In genomic region chr19:31314156-31314555, GRCh38 we compare ENCODE assay signal across 18 cellular contexts. TPM values are rescaled to one million over a fixed set of nuclear protein-coding genes. Genes with fewer than 3 reads are reported as not detected.
A peak's percentile ranks its signal among the peaks of the same experiment; 100 is the strongest.
DNase-seq lines count a peak whose midpoint lies in the region; ATAC-seq, FAIRE-seq and TF ChIP-seq lines count a peak whose summit lies in the region.
"Had no signal": no experiment of that assay in that cellular context is flagged by ENCODE, and none has a peak within 500 bp of the region (broad histone marks: within the 10 kb centered on the region; RNA-seq: fewer than 3 reads in every experiment).

No MANE protein-coding gene starts in this region.

- 54% methylated on average over 10 of the region's 10 CpGs for WGBS in A549 (ENCODE audit: missing lambda C conversion rate)

- TF ChIP-seq POLR2A in A549 (IDR thresholded peaks at IDR 0.05; ENCODE audit: low read length) = no peak

- no peaks in the 10 kb centered on the region for H3K4me1 ChIP-seq in A549

- no peaks in the 10 kb centered on the region for H3K9me3 ChIP-seq in A549
- H3K9me3 ChIP-seq: BLaER1 treated with 17β-estradiol and CSF1 and Interleukin-3, amounts not matched to agents 10 nM and 100 nM had no signal

- no peak for TF ChIP-seq EP300 in A549 (IDR thresholded peaks at IDR 0.05)

- no peaks in the 10 kb centered on the region for H3K9me3 Mint-ChIP-seq in WTC11
- H3K9me3 Mint-ChIP-seq in endothelial cell (ENCODE audit: unreplicated experiment) = no peaks in the 10 kb centered on the region
- H3K9me3 Mint-ChIP-seq in nephron = no peaks in the 10 kb centered on the region
- H3K9me3 Mint-ChIP-seq: CD4-positive, CD25-positive, alpha-beta regulatory T cell had no signal

- TF ChIP-seq CTCF in A549 (IDR thresholded peaks at IDR 0.05) = no peak
- no peak for TF ChIP-seq CTCF in WTC11 (IDR thresholded peaks at IDR 0.05)
- TF ChIP-seq CTCF in endothelial cell (IDR thresholded peaks at IDR 0.05; ENCODE audit: unreplicated experiment) = no peak
- no peak for TF ChIP-seq CTCF in nephron (IDR thresholded peaks at IDR 0.05; ENCODE audit: unreplicated experiment in 3 of 3)

- peak; percentile 46 for FAIRE-seq in A549 (lab: Jason Lieb, UNC)
- FAIRE-seq: GM12878, GM18507, H54 had no signal

- ATAC-seq in A549 (no peak; a peak in 1 of 6 replicates), WTC11 (no peak), HG03045 (IDR thresholded peaks at IDR 0.05; ENCODE audit: unreplicated experiment) (no peak)
- ATAC-seq: GM12878, HCT116 had no signal

- H3K4me3 ChIP-seq in A549 = no peak overlapping the region
- H3K4me3 ChIP-seq: BLaER1 treated with 17β-estradiol and CSF1 and Interleukin-3, amounts not matched to agents 10 nM and 100 nM; GM12878 had no signal

- DNase-seq in A549 (ENCODE audit: low read depth in 1 of 2, low spot score in 1 of 2) = no peak
- DNase-seq in WTC11 (ENCODE audit: low spot score) = no peak
- DNase-seq in endothelial cell (ENCODE audit: low spot score) = no peak
- DNase-seq in NCI-H82 (lab: John Stamatoyannopoulos, UW) = no peak
- no peak for DNase-seq in T1000 (lab: John Stamatoyannopoulos, UW)
- no peak for DNase-seq in GM19238 (ENCODE audit: insufficient read length, low spot score)
- DNase-seq: ACHN; CD4-positive, CD25-positive, alpha-beta regulatory T cell; DMS79 had no signal

- H3K4me2 ChIP-seq in A549 = no peak overlapping the region

- H3K27ac ChIP-seq in A549 = no peak overlapping the region
- H3K27ac ChIP-seq: 22Rv1 had no signal

- H3K27ac Mint-ChIP-seq in WTC11 = peak overlapping the region; percentile 67
- H3K27ac Mint-ChIP-seq in endothelial cell (ENCODE audit: unreplicated experiment) = no peak overlapping the region
- peak overlapping the region in 2 of 3 experiments; percentile 10 to 83 for H3K27ac Mint-ChIP-seq in nephron
- H3K27ac Mint-ChIP-seq: CD4-positive, CD25-positive, alpha-beta regulatory T cell had no signal

- H3K4me1 Mint-ChIP-seq in WTC11 (peaks cover 73% of the 10 kb centered on the region), endothelial cell (ENCODE audit: unreplicated experiment) (peaks cover 30% of the 10 kb centered on the region), nephron (peaks cover 69% of the 10 kb centered on the region)
- H3K4me1 Mint-ChIP-seq: CD4-positive, CD25-positive, alpha-beta regulatory T cell had no signal

- no peak for TF ChIP-seq RAD21 in A549 (conservative IDR thresholded peaks at IDR 0.05 in 1 of 2, IDR thresholded peaks at IDR 0.05 in 1 of 2)

- H3K27me3 Mint-ChIP-seq in WTC11 (ENCODE audit: low read depth) (no peaks in the 10 kb centered on the region), endothelial cell (ENCODE audit: unreplicated experiment) (no peaks in the 10 kb centered on the region), nephron (ENCODE audit: low read depth) (peaks cover under 1% of the 10 kb centered on the region)

- CTCF ChIA-PET in A549 (lab: Yijun Ruan, JAX) (interaction anchor here (1.1 kb wide), 1 partner anchor 16 kb away, joined by 6 read pairs; no protein-coding TSS in a partner anchor), WTC11 (lab: Charles Lee) (interaction anchor here (1.6 kb wide), 1 partner anchor 17 kb away, joined by 5 read pairs; no protein-coding TSS in a partner anchor)

- H3K36me3 Mint-ChIP-seq in WTC11 = peaks cover 23% of the 10 kb centered on the region
- peaks cover 8% of the 10 kb centered on the region for H3K36me3 Mint-ChIP-seq in endothelial cell (ENCODE audit: low read depth, unreplicated experiment)
- peaks cover 4% of the 10 kb centered on the region for H3K36me3 Mint-ChIP-seq in nephron (ENCODE audit: low read depth)
- H3K36me3 Mint-ChIP-seq: CD4-positive, CD25-positive, alpha-beta regulatory T cell had no signal

- POLR2A ChIA-PET in A549 (lab: Yijun Ruan, JAX) (no interaction called here), WTC11 (lab: Charles Lee) (interaction anchor here (0.6 kb wide), 1 partner anchor 18 kb away, joined by 4 read pairs; no protein-coding TSS in a partner anchor)

- no peak overlapping the region for H3K4me3 Mint-ChIP-seq in WTC11
- H3K4me3 Mint-ChIP-seq in endothelial cell (ENCODE audit: unreplicated experiment) = peak overlapping the region; percentile 15
- no peak overlapping the region for H3K4me3 Mint-ChIP-seq in nephron

TF ChIP-seq in A549, 52 proteins besides CTCF, POLR2A, EP300 and RAD21:
- no peak for TF ChIP-seq CBX2 (IDR thresholded peaks at IDR 0.05; ENCODE audit: borderline replicate concordance, low read depth)
- TF ChIP-seq HDAC2 (IDR thresholded peaks at IDR 0.05) = no peak
- TF ChIP-seq EHMT2 (IDR thresholded peaks at IDR 0.05; ENCODE audit: low read depth) = no peak
- TF ChIP-seq CEBPB (IDR thresholded peaks at IDR 0.05) = no peak
- no peak for TF ChIP-seq RNF2 (IDR thresholded peaks at IDR 0.05; ENCODE audit: borderline replicate concordance, low read depth)
- no peak for TF ChIP-seq BHLHE40 (IDR thresholded peaks at IDR 0.05; ENCODE audit: low read depth, low read length)
- no peak for TF ChIP-seq ATOH8 (CRISPR knock-in tag; IDR thresholded peaks at IDR 0.05; ENCODE audit: low read depth)
- TF ChIP-seq ELK1 (IDR thresholded peaks at IDR 0.05; ENCODE audit: low read depth, low read length) = no peak
- TF ChIP-seq HOXA7 (CRISPR knock-in tag; IDR thresholded peaks at IDR 0.05) = no peak
- TF ChIP-seq TP53 (CRISPR knock-in tag; IDR thresholded peaks at IDR 0.05) = no peak
- no peak for TF ChIP-seq ZC3H11A (IDR thresholded peaks at IDR 0.05)

TF ChIP-seq in WTC11, 78 proteins besides CTCF, POLR2A, EP300 and RAD21:
- TF ChIP-seq NR3C1 (CRISPR knock-in tag; conservative IDR thresholded peaks at IDR 0.05; ENCODE audit: low read depth) = no peak
- TF ChIP-seq PRDM15 (CRISPR knock-in tag; IDR thresholded peaks at IDR 0.05) = no peak
- no peak for TF ChIP-seq ATF3 (CRISPR knock-in tag; conservative IDR thresholded peaks at IDR 0.05)
- no peak for TF ChIP-seq USF1 (CRISPR knock-in tag; IDR thresholded peaks at IDR 0.05)
- no peak for TF ChIP-seq SMAD4 (CRISPR knock-in tag; IDR thresholded peaks at IDR 0.05)
- no peak for TF ChIP-seq ATF6 (CRISPR knock-in tag; IDR thresholded peaks at IDR 0.05)

RNA-seq across cellular contexts. Expression of gene TSHZ3, which starts 35.1 kb away (rescaled TPM):
- polyA plus RNA-seq in A549 (2011; rRNA removed) (0.92 and 1.7 TPM in 2 replicates), A549 (2017; fragmentation: RNase III; extraction: RNeasy Plus Mini Kit Qiagen cat#74134 plus additional on column Dnase treatment) (2.0 to 2.1 TPM (median 2.0 TPM) in 3 replicates)
- polyA plus RNA-seq in A549 (2012; cell fraction: cytosol; rRNA removed) = 0.77 and 1.1 TPM in 2 replicates
- 1.6 and 1.9 TPM in 2 replicates for polyA plus RNA-seq in A549 (2012; cell fraction: nucleus; rRNA removed)
- 2.6 and 2.9 TPM in 2 replicates for polyA minus RNA-seq in A549 (2011; rRNA and poly(A)+ RNA removed)
- total RNA-seq in WTC11 (2021) (21.4 to 22.3 TPM (median 21.6 TPM) in 3 replicates), endothelial cell (ENCODE audit: unreplicated experiment) (12.3 TPM)
- total RNA-seq: G401 had no signal
- polyA plus RNA-seq: GM12878 had no signal
